Comparison of ENCODE assay signal across 8 cellular contexts in the genomic region with DNA sequence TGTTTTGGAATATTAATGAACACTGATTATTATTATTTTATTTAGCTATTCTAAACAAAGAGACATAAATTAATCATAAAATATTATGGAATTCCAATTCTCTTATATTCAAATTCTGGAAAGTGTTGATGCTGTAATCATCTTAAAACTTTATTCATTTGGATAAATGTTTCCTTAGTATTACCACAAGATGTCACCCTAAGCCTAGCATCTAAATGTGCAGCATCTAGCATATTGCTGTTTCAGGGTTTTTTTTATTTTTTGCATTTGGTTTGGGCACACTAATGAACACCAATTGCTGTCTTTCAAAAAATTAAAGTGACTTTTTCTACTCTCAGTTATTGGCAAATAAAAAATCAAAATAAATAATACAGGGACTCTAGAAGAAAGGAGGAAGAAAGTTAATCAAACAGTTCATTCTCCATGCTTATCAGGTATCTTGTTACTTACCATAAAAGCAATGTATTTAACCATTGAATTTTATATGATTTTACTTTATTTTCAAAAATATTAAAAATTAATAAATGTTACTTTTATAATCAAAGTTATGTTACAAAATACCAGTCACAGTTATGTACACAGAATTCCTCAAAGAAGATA. TPM values are rescaled to one million over a fixed set of nuclear protein-coding genes. Genes with fewer than 3 reads are reported as not detected.
DNase-seq lines count a peak whose midpoint lies in the region; ATAC-seq and TF ChIP-seq lines count a peak whose summit lies in the region.

No MANE protein-coding gene starts in this region.

- H3K9me3 ChIP-seq in breast epithelium (no peaks in the 10 kb centered on the region), uterus (no peaks in the 10 kb centered on the region)

- H3K36me3 Mint-ChIP-seq in natural killer cell = no peaks in the 10 kb centered on the region
- no peaks in the 10 kb centered on the region for H3K36me3 Mint-ChIP-seq in natural killer cell treated with Interleukin-12 subunit alpha and Interleukin-12 subunit beta and Interleukin-15 and Interleukin-18, amount 100 ng/mL, for 72 hours

- intact Hi-C loops in natural killer cell (cut with micrococcal nuclease) (loop anchor here (1.0 to 10.0 kb wide), 4 partner anchors 259 to 697 kb away; a partner anchor contains a TSS), breast epithelium (cut with DNase I; ENCODE audit: low total_unique reads) (no loop called here), left colon (cut with DNase I, micrococcal nuclease) (no loop called here), uterus (cut with DNase I; ENCODE audit: low total_unique reads) (no loop called here)

- no peaks in the 10 kb centered on the region for H3K9me3 Mint-ChIP-seq in natural killer cell
- H3K9me3 Mint-ChIP-seq in natural killer cell treated with Interleukin-12 subunit alpha and Interleukin-12 subunit beta and Interleukin-15 and Interleukin-18, amount 100 ng/mL, for 72 hours = no peaks in the 10 kb centered on the region

- ATAC-seq in natural killer cell = peak; percentile 61 to 75 (median 68)
- ATAC-seq in natural killer cell treated with Interleukin-12 subunit alpha and Interleukin-12 subunit beta and Interleukin-15 and Interleukin-18, amount 100 ng/mL, for 72 hours = no peak
- ATAC-seq in HG02973 (IDR thresholded peaks at IDR 0.05; ENCODE audit: unreplicated experiment) = peak; percentile 68
- ATAC-seq in left colon = peak; percentile 69

- TF ChIP-seq POLR2A in breast epithelium (IDR thresholded peaks at IDR 0.05) (no peak), uterus (IDR thresholded peaks at IDR 0.05) (no peak)

- no peak overlapping the region for H3K4me3 Mint-ChIP-seq in natural killer cell
- H3K4me3 Mint-ChIP-seq in natural killer cell treated with Interleukin-12 subunit alpha and Interleukin-12 subunit beta and Interleukin-15 and Interleukin-18, amount 100 ng/mL, for 72 hours = no peak overlapping the region

- H3K4me1 ChIP-seq in breast epithelium = no peaks in the 10 kb centered on the region
- no peaks in the 10 kb centered on the region for H3K4me1 ChIP-seq in uterus

- DNase-seq in natural killer cell (no peak), NCI-H460 (ENCODE audit: extremely low read depth, low read depth) (peak; percentile 41), breast epithelium (ENCODE audit: low spot score in 2 of 2) (no peak), left colon (no peak), uterus (no peak), nucleus accumbens (lab: John Stamatoyannopoulos, UW) (no peak)
- DNase-seq in natural killer cell treated with Interleukin-12 subunit alpha and Interleukin-12 subunit beta and Interleukin-15 and Interleukin-18, amount 100 ng/mL, for 72 hours (ENCODE audit: low spot score) = no peak

- peak; percentile 77 for TF ChIP-seq CTCF in natural killer cell (IDR thresholded peaks at IDR 0.05)
- TF ChIP-seq CTCF in breast epithelium (IDR thresholded peaks at IDR 0.05) = peak; percentile 17 to 58 (median 57)
- TF ChIP-seq CTCF in uterus (IDR thresholded peaks at IDR 0.05) = peak; percentile 50 to 68 (median 66)

- H3K36me3 ChIP-seq in breast epithelium (no peaks in the 10 kb centered on the region), uterus (no peaks in the 10 kb centered on the region)

- no peak overlapping the region for H3K27ac ChIP-seq in breast epithelium
- H3K27ac ChIP-seq in uterus = no peak overlapping the region

- H3K4me1 Mint-ChIP-seq in natural killer cell = no peaks in the 10 kb centered on the region
- H3K4me1 Mint-ChIP-seq in natural killer cell treated with Interleukin-12 subunit alpha and Interleukin-12 subunit beta and Interleukin-15 and Interleukin-18, amount 100 ng/mL, for 72 hours (ENCODE audit: low read depth in 2 of 2) = no peaks in the 10 kb centered on the region

- H3K27me3 ChIP-seq in breast epithelium (no peaks in the 10 kb centered on the region), uterus (no peaks in the 10 kb centered on the region)

- H3K27ac Mint-ChIP-seq in natural killer cell = no peak overlapping the region
- no peak overlapping the region for H3K27ac Mint-ChIP-seq in natural killer cell treated with Interleukin-12 subunit alpha and Interleukin-12 subunit beta and Interleukin-15 and Interleukin-18, amount 100 ng/mL, for 72 hours

- peaks cover 0 to 5% of the 10 kb centered on the region in 2 donors for H3K27me3 Mint-ChIP-seq in natural killer cell (ENCODE audit: low read depth in 2 of 2)
- H3K27me3 Mint-ChIP-seq in natural killer cell treated with Interleukin-12 subunit alpha and Interleukin-12 subunit beta and Interleukin-15 and Interleukin-18, amount 100 ng/mL, for 72 hours = peaks cover 5 to 13% of the 10 kb centered on the region in 2 donors

- no peak overlapping the region for H3K4me3 ChIP-seq in breast epithelium
- H3K4me3 ChIP-seq in uterus = no peak overlapping the region

RNA-seq across cellular contexts. Expression of a gene that starts 31.8 kb away (rescaled TPM):
- total RNA-seq in natural killer cell (1 to 10 TPM; 1.7 to 2.9 (median 2.2) TPM), breast epithelium (10 to 100 TPM in 1 of 3 donors, 1 to 10 TPM in 2; 4.3 to 12.3 (median 6.9) TPM), left colon (1 to 10 TPM; 1.9 to 3.2 TPM), uterus (10 to 100 TPM in 3 of 4 donors, 1 to 10 TPM in 1; 2.9 to 30.2 (median 22.6) TPM)
- total RNA-seq in natural killer cell treated with Interleukin-12 subunit alpha and Interleukin-12 subunit beta and Interleukin-15 and Interleukin-18, amount 100 ng/mL, for 72 hours = 1 to 10 TPM; 1.1 to 1.7 TPM
- 103 and 115 TPM in 2 replicates for total RNA-seq in NCI-H460 (2014; rRNA removed; shearing (Covaris generic))
- polyA plus RNA-seq in NCI-H460 (2014; cell fraction: nucleus; rRNA removed) = 37.9 and 62.7 TPM in 2 replicates

RNA-seq across cellular contexts. Expression of a gene that starts 33.0 kb away (rescaled TPM):
- total RNA-seq in natural killer cell (10 to 100 TPM; 29.4 to 38.6 (median 31.2) TPM), breast epithelium (10 to 100 TPM; 41.1 to 50.5 (median 47.0) TPM), left colon (10 to 100 TPM; 32.1 to 39.1 TPM), uterus (100 to 1,000 TPM in 1 of 4 donors, 10 to 100 TPM in 3; 36.5 to 119 (median 57.9) TPM)
- 10 to 100 TPM; 43.0 to 43.9 TPM for total RNA-seq in natural killer cell treated with Interleukin-12 subunit alpha and Interleukin-12 subunit beta and Interleukin-15 and Interleukin-18, amount 100 ng/mL, for 72 hours
- total RNA-seq in NCI-H460 (2014; rRNA removed; shearing (Covaris generic)) = 64.2 and 65.0 TPM in 2 replicates
- polyA plus RNA-seq in NCI-H460 (2014; cell fraction: nucleus; rRNA removed) = 54.8 and 89.4 TPM in 2 replicates

RNA-seq across cellular contexts. Expression of a gene that starts 52.4 kb away (rescaled TPM):
- total RNA-seq in natural killer cell = 10 to 100 TPM; 16.8 to 27.6 (median 23.2) TPM
- total RNA-seq in natural killer cell treated with Interleukin-12 subunit alpha and Interleukin-12 subunit beta and Interleukin-15 and Interleukin-18, amount 100 ng/mL, for 72 hours = 10 to 100 TPM; 33.0 to 46.3 TPM
- 68.5 and 78.3 TPM in 2 replicates for total RNA-seq in NCI-H460 (2014; rRNA removed; shearing (Covaris generic))
- polyA plus RNA-seq in NCI-H460 (2014; cell fraction: nucleus; rRNA removed) = 30.7 and 41.4 TPM in 2 replicates
- total RNA-seq in breast epithelium = 10 to 100 TPM; 18.6 to 33.9 (median 23.9) TPM
- 10 to 100 TPM; 18.3 to 23.1 TPM for total RNA-seq in left colon
- 10 to 100 TPM in 3 of 4 donors, 1 to 10 TPM in 1; 7.9 to 16.3 (median 12.5) TPM for total RNA-seq in uterus

Comparison
In these comparisons a context has a peak if more than half of its experiments do, and no peak if none do; other contexts are left out.
1. ATAC-seq: peak in natural killer cell (3 of 3), HG02973 (single experiment) and left colon (single experiment); none in natural killer cell treated with Interleukin-12 subunit alpha and Interleukin-12 subunit beta and Interleukin-15 and Interleukin-18, amount 100 ng/mL, for 72 hours (0 of 2).
2. Peak in every context shown above with its lines, with median percentiles within 50 percentile points of each other: CTCF ChIP-seq.